In the genomic region with DNA sequence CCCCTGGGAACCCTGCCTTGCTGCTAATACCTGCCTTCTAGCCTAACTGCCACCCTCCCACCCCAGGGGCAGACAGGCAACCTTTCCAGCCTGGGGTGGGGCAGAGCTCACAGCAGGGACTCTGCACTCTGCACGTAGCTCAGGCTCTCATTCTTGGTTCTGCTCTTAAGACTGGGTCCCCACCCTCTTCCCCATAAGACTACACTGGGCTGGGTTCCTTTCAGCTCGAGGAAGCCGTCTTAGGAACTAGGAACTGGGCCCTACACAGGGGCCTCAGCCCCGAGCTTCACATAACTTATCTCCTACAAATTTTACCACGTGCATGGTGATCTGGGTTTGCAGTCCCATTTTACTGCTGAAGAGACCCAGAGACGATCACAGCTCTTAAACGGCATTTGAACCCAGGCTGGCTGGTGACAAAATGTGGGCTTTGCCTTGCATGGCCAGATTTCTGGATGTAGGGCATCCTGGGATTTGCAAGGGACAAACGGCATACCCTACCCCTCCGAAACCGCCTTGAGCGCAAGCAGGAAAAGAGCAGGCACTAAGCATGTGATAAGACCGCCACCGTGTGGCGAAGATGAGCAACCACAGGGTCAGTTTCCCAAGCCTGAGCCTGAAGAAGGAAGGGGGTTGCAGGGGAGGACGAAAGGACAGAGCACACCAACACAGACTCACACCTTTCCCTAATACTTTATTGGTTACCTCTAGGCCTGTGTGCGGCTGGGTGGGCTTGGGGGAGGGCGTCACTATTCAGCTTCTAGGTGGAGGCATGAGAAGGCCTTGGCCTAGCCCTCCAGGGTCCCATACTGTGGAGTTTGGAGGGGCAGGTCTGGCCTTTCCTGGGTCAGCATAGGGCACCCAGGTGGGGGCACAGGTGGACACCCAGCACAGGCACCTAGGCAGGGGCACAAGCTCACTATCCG, we compare ENCODE assay signal across 8 cellular contexts. TPM values are rescaled to one million over a fixed set of nuclear protein-coding genes. Genes with fewer than 3 reads are reported as not detected.
DNase-seq lines count a peak whose midpoint lies in the region; ATAC-seq, FAIRE-seq and TF ChIP-seq lines count a peak whose summit lies in the region.

No MANE protein-coding gene starts in this region.

- peaks cover 27 to 42% (median 36%) of the 10 kb centered on the region in 4 donors for H3K4me1 ChIP-seq in upper lobe of left lung

- whole genome bisulfite sequencing in upper lobe of left lung, 2 donors = 11% methylated on average over 16 to 18 of the region's 18 CpGs

- H3K27ac ChIP-seq in neural cell (ENCODE audit: low read length) (no peak overlapping the region), upper lobe of left lung (peak overlapping the region; percentile 36 to 99 (median 70))

- H3K9ac ChIP-seq in neural cell (ENCODE audit: low read length) = no peak overlapping the region

- TF ChIP-seq RAD21 in neural cell (conservative IDR thresholded peaks at IDR 0.05) = peak; percentile 96

- peak; percentile 45 to 76 for ATAC-seq in upper lobe of left lung (ENCODE audit: low FRiP score in 2 of 2)
- no peak for ATAC-seq in HG02885 (IDR thresholded peaks at IDR 0.05; ENCODE audit: poor library complexity, unreplicated experiment)

- H2AFZ ChIP-seq in neural cell (ENCODE audit: low read depth, low read length) = no peak overlapping the region

- H4K20me1 ChIP-seq in neural cell (ENCODE audit: insufficient read depth) = no peaks in the 10 kb centered on the region

- no peaks in the 10 kb centered on the region for H3K9me2 ChIP-seq in neural cell (ENCODE audit: insufficient read depth, low read length)

- peaks cover 18% of the 10 kb centered on the region for H3K79me2 ChIP-seq in neural cell (replicated peaks; ENCODE audit: insufficient read depth, low read length)

- TF ChIP-seq EP300 in neural cell (conservative IDR thresholded peaks at IDR 0.05; ENCODE audit: poor library complexity, severe bottlenecking) (no peak), upper lobe of left lung (IDR thresholded peaks at IDR 0.05) (no peak)

- peaks cover 18% of the 10 kb centered on the region for H3K27me3 ChIP-seq in neural cell (ENCODE audit: insufficient read depth, low read depth, low read length)
- H3K27me3 ChIP-seq in upper lobe of left lung = no peaks in the 10 kb centered on the region

- H3K9me3 ChIP-seq in neural cell (ENCODE audit: low read length) = no peaks in the 10 kb centered on the region
- H3K9me3 ChIP-seq in upper lobe of left lung = no peaks in the 10 kb centered on the region

- H3K36me3 ChIP-seq in neural cell (ENCODE audit: insufficient read depth, low read length) = no peaks in the 10 kb centered on the region
- H3K36me3 ChIP-seq in upper lobe of left lung = peaks cover 0 to 31% (median 11%) of the 10 kb centered on the region in 4 donors

- no peak for FAIRE-seq in D721Med (lab: Jason Lieb, UNC)

- no peaks in the 10 kb centered on the region for H3F3A ChIP-seq in neural cell (ENCODE audit: insufficient read depth, low read length, poor library complexity, severe bottlenecking)

- peak; percentile 99 for TF ChIP-seq CTCF in D721Med (IDR thresholded peaks at IDR 0.05; ENCODE audit: insufficient read depth, missing control alignments)
- TF ChIP-seq CTCF in neural cell (IDR thresholded peaks at IDR 0.05; ENCODE audit: poor library complexity, severe bottlenecking) = peak; percentile 96
- peak; percentile 88 to 98 (median 98) for TF ChIP-seq CTCF in upper lobe of left lung (IDR thresholded peaks at IDR 0.05)

- peak in 2 of 4 donors; percentile 26 to 34 for TF ChIP-seq POLR2A in upper lobe of left lung (IDR thresholded peaks at IDR 0.05)

- no peak for DNase-seq in D721Med (ENCODE audit: insufficient read length, low spot score)
- DNase-seq in LHCN-M2 (ENCODE audit: low read depth) = peak; percentile 72
- DNase-seq in RPMI7951 (ENCODE audit: low read depth) = peak; percentile 77
- DNase-seq in activated T-helper 9 cell treated with anti-CD3 and anti-CD28 coated beads, Interleukin-2, amount 50 U/mL, for 16 hours (ENCODE audit: low read depth) = peak; percentile 59
- peak; percentile 62 for DNase-seq in fibroblast of the conjunctiva (ENCODE audit: low read depth)
- peak in 1 of 2 donors; percentile 83 for DNase-seq in upper lobe of left lung

- no peak overlapping the region for H3K4me2 ChIP-seq in neural cell (ENCODE audit: low read length)

- H3K4me3 ChIP-seq in neural cell (ENCODE audit: low read length) = no peak overlapping the region
- H3K4me3 ChIP-seq in upper lobe of left lung = peak overlapping the region in 1 of 4 donors; percentile 18

TF ChIP-seq in neural cell, 6 proteins besides CTCF, POLR2A, EP300 and RAD21:
- peak; percentile 51 for TF ChIP-seq MXI1 (conservative IDR thresholded peaks at IDR 0.05; ENCODE audit: poor library complexity, severe bottlenecking)
- TF ChIP-seq, protein P1, sequence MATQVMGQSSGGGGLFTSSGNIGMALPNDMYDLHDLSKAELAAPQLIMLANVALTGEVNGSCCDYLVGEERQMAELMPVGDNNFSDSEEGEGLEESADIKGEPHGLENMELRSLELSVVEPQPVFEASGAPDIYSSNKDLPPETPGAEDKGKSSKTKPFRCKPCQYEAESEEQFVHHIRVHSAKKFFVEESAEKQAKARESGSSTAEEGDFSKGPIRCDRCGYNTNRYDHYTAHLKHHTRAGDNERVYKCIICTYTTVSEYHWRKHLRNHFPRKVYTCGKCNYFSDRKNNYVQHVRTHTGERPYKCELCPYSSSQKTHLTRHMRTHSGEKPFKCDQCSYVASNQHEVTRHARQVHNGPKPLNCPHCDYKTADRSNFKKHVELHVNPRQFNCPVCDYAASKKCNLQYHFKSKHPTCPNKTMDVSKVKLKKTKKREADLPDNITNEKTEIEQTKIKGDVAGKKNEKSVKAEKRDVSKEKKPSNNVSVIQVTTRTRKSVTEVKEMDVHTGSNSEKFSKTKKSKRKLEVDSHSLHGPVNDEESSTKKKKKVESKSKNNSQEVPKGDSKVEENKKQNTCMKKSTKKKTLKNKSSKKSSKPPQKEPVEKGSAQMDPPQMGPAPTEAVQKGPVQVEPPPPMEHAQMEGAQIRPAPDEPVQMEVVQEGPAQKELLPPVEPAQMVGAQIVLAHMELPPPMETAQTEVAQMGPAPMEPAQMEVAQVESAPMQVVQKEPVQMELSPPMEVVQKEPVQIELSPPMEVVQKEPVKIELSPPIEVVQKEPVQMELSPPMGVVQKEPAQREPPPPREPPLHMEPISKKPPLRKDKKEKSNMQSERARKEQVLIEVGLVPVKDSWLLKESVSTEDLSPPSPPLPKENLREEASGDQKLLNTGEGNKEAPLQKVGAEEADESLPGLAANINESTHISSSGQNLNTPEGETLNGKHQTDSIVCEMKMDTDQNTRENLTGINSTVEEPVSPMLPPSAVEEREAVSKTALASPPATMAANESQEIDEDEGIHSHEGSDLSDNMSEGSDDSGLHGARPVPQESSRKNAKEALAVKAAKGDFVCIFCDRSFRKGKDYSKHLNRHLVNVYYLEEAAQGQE (IDR thresholded peaks at IDR 0.05; ENCODE audit: borderline replicate concordance) = no peak
- TF ChIP-seq TAF1 (IDR thresholded peaks at IDR 0.05; ENCODE audit: low read depth) = no peak
- TF ChIP-seq POLR2AphosphoS5 (IDR thresholded peaks at IDR 0.05) = peak; percentile 36
- TF ChIP-seq EZH2 (IDR thresholded peaks at IDR 0.05; ENCODE audit: borderline replicate concordance, insufficient read depth, low read length, poor library complexity, severe bottlenecking) = no peak
- TF ChIP-seq SMC3 (conservative IDR thresholded peaks at IDR 0.05; ENCODE audit: poor library complexity) = peak; percentile 92

RNA-seq across cellular contexts. Expression of a gene that starts 5.1 kb away (rescaled TPM):
- 76.8 and 91.4 TPM in 2 replicates for total RNA-seq in LHCN-M2 (2014; rRNA removed)
- 34.8 TPM for polyA plus RNA-seq in LHCN-M2 (2012)
- total RNA-seq in RPMI7951 (2014; rRNA removed; shearing (Covaris generic)) = 44.1 and 61.9 TPM in 2 replicates
- polyA plus RNA-seq in neural cell = 18.7 and 29.4 TPM in 2 replicates
- 14.1 and 26.8 TPM in 2 replicates for polyA minus RNA-seq in neural cell
- total RNA-seq in upper lobe of left lung = 100 to 1,000 TPM; 127 to 422 (median 354) TPM

RNA-seq across cellular contexts. Expression of a gene that starts 5.2 kb away (rescaled TPM):
- 101 and 124 TPM in 2 replicates for total RNA-seq in LHCN-M2 (2014; rRNA removed)
- 111 TPM for polyA plus RNA-seq in LHCN-M2 (2012)
- total RNA-seq in RPMI7951 (2014; rRNA removed; shearing (Covaris generic)) = 443 and 513 TPM in 2 replicates
- 832 and 882 TPM in 2 replicates for polyA plus RNA-seq in neural cell
- 318 and 324 TPM in 2 replicates for polyA minus RNA-seq in neural cell
- 100 to 1,000 TPM in 4 of 6 donors, 10 to 100 TPM in 2; 57.6 to 173 (median 123) TPM for total RNA-seq in upper lobe of left lung

RNA-seq across cellular contexts. Expression of a gene that starts 5.5 kb away (rescaled TPM):
- total RNA-seq in LHCN-M2 (2014; rRNA removed) (not detected in 2 replicates), upper lobe of left lung (1 to 10 TPM in 2 of 6 donors, not detected in 4; 4.6 to 6.0 TPM)
- 22.8 TPM for polyA plus RNA-seq in LHCN-M2 (2012)
- not detected in 2 replicates for total RNA-seq in RPMI7951 (2014; rRNA removed; shearing (Covaris generic))
- polyA plus RNA-seq in neural cell = not detected in 2 replicates
- polyA minus RNA-seq in neural cell = not detected in 2 replicates

RNA-seq across cellular contexts. Expression of a gene that starts 10.0 kb away (rescaled TPM):
- total RNA-seq in LHCN-M2 (2014; rRNA removed) (56.2 and 59.5 TPM in 2 replicates), upper lobe of left lung (1 to 10 TPM; 4.2 to 7.6 (median 5.6) TPM)
- 58.3 TPM for polyA plus RNA-seq in LHCN-M2 (2012)
- 83.6 and 99.1 TPM in 2 replicates for total RNA-seq in RPMI7951 (2014; rRNA removed; shearing (Covaris generic))
- polyA plus RNA-seq in neural cell = 25.7 and 28.2 TPM in 2 replicates
- polyA minus RNA-seq in neural cell = 14.1 and 14.8 TPM in 2 replicates

RNA-seq across cellular contexts. Expression of a gene that starts 21.1 kb away (rescaled TPM):
- 15.2 and 20.3 TPM in 2 replicates for total RNA-seq in LHCN-M2 (2014; rRNA removed)
- 16.9 TPM for polyA plus RNA-seq in LHCN-M2 (2012)
- 4.0 and 9.0 TPM in 2 replicates for total RNA-seq in RPMI7951 (2014; rRNA removed; shearing (Covaris generic))
- 28.4 and 44.3 TPM in 2 replicates for polyA plus RNA-seq in neural cell
- polyA minus RNA-seq in neural cell = 14.9 and 16.1 TPM in 2 replicates
- total RNA-seq in upper lobe of left lung = 100 to 1,000 TPM in 2 of 6 donors, 10 to 100 TPM in 4; 48.9 to 367 (median 79.6) TPM
